Comparison of ENCODE assay signal across 1 cellular context in the genomic region with DNA sequence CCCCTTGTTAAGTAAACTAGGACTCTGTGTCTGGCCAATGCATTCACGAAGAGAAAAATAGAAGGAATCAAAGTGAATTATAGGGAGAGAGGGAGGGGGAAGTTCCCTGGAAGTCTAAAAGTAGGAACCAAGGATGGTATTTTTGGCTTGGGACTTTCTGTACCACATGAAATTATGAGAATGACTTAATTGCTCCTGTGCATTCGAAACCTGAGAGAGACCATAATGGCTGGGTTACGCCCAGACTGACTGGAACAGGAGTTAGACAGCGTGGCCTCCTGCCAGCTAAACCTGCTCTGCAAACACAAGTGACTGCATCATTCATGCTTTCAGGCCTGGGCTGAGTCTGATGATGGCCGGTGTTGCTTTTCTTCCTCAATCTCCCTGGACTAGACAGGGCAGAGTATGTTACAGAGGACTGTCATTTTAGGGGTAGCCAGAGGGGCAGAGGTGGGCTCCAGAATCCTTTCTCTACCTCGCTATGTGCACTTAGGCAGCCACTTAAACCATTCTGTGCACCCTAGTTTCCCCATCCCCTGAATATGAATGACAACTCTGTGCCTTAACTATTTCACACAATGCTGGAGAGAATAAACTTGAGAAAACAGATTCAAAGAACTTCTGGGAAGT.
TF ChIP-seq lines count a peak whose summit lies in the region.

No MANE protein-coding gene starts in this region.

TF ChIP-seq in HepG2, 621 proteins besides CTCF, POLR2A, EP300 and RAD21 (continued from another document):
- TF ChIP-seq ZXDC (CRISPR knock-in tag; IDR thresholded peaks at IDR 0.05) (no peak), KDM4B (CRISPR knock-in tag; IDR thresholded peaks at IDR 0.05) (no peak), FOXO1 (CRISPR knock-in tag; IDR thresholded peaks at IDR 0.05) (no peak), ADNP (CRISPR knock-in tag; IDR thresholded peaks at IDR 0.05) (no peak), ZNF432 (CRISPR knock-in tag; IDR thresholded peaks at IDR 0.05; ENCODE audit: borderline replicate concordance) (no peak), ZNF431 (CRISPR knock-in tag; IDR thresholded peaks at IDR 0.05; ENCODE audit: borderline replicate concordance, low read depth) (no peak), ERF (CRISPR knock-in tag; IDR thresholded peaks at IDR 0.05) (no peak), KDM1A (CRISPR knock-in tag; IDR thresholded peaks at IDR 0.05) (no peak), RCOR2 (CRISPR knock-in tag; IDR thresholded peaks at IDR 0.05) (no peak), SP5 (CRISPR knock-in tag; IDR thresholded peaks at IDR 0.05; ENCODE audit: borderline replicate concordance, low read depth) (no peak), ARHGAP35 (CRISPR knock-in tag; IDR thresholded peaks at IDR 0.05; ENCODE audit: borderline replicate concordance) (no peak)
- TF ChIP-seq, protein P1, sequence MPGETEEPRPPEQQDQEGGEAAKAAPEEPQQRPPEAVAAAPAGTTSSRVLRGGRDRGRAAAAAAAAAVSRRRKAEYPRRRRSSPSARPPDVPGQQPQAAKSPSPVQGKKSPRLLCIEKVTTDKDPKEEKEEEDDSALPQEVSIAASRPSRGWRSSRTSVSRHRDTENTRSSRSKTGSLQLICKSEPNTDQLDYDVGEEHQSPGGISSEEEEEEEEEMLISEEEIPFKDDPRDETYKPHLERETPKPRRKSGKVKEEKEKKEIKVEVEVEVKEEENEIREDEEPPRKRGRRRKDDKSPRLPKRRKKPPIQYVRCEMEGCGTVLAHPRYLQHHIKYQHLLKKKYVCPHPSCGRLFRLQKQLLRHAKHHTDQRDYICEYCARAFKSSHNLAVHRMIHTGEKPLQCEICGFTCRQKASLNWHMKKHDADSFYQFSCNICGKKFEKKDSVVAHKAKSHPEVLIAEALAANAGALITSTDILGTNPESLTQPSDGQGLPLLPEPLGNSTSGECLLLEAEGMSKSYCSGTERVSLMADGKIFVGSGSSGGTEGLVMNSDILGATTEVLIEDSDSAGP (CRISPR knock-in tag; IDR thresholded peaks at IDR 0.05; ENCODE audit: borderline replicate concordance) = no peak
